Comparison of ENCODE assay signal across 15 cellular contexts in genomic region chr6:32439139-32439538, GRCh38. TPM values are rescaled to one million over a fixed set of nuclear protein-coding genes. Genes with fewer than 3 reads are reported as not detected.
DNase-seq lines count a peak whose midpoint lies in the region; ATAC-seq and TF ChIP-seq lines count a peak whose summit lies in the region.
"Had no signal": no experiment of that assay in that cellular context is flagged by ENCODE, and none has a peak within 500 bp of the region (broad histone marks: within the 10 kb centered on the region; RNA-seq: fewer than 3 reads in every experiment).

No MANE protein-coding gene starts in this region.

- H3K9ac ChIP-seq in mucosa of rectum (ENCODE audit: low read depth in 1 of 2, low read length in 2 of 2), result no peak overlapping the region

- no peak for TF ChIP-seq CTCF in activated B cell treated with CpG ODN at 0.5 μM for 24 hours (IDR thresholded peaks at IDR 0.05)

- H3K36me3 Mint-ChIP-seq in stimulated activated naive CD8-positive, alpha-beta T cell treated with anti-CD3 and anti-CD28 coated beads, Interleukin-15, Interleukin-2, amounts not matched to agents 100 ng/mL and 50 ng/mL, for 24 hours (ENCODE audit: low read depth), result peaks cover 12% of the 10 kb centered on the region
- H3K36me3 Mint-ChIP-seq in activated B cell treated with CpG ODN at 0.5 μM for 24 hours (ENCODE audit: low read depth), result peaks cover 49% of the 10 kb centered on the region

- in situ Hi-C loops in ACHN (cut with HindIII; ENCODE audit: low pct_ligation_motif_present, low pct_unique_long_range_greater_than_20kb, low sequenced_read_pairs), result no loop called here

- H3K36me3 ChIP-seq in mucosa of rectum (ENCODE audit: control insufficient read depth in 2 of 2, insufficient read depth in 2 of 2, low read length in 2 of 2), result no peaks in the 10 kb centered on the region
- H3K36me3 ChIP-seq: colonic mucosa had no signal

- intact Hi-C loops in activated B cell treated with CpG ODN at 0.5 μM for 24 hours (cut with micrococcal nuclease), result loop anchor here (1.0 to 10.0 kb wide), 4 partner anchors 148 to 536 kb away; partner anchors contain the start of gene HLA-DRB1

- H3K9me3 Mint-ChIP-seq in stimulated activated naive CD8-positive, alpha-beta T cell treated with anti-CD3 and anti-CD28 coated beads, Interleukin-15, Interleukin-2, amounts not matched to agents 100 ng/mL and 50 ng/mL, for 24 hours, result no peaks in the 10 kb centered on the region
- no peaks in the 10 kb centered on the region for H3K9me3 Mint-ChIP-seq in activated B cell treated with CpG ODN at 0.5 μM for 24 hours
- H3K9me3 Mint-ChIP-seq: activated T-cell treated with anti-CD3 and anti-CD28 coated beads, Interleukin-2, amount 50 U/mL, for 4 hours had no signal

- H3K27me3 Mint-ChIP-seq in stimulated activated naive CD8-positive, alpha-beta T cell treated with anti-CD3 and anti-CD28 coated beads, Interleukin-15, Interleukin-2, amounts not matched to agents 100 ng/mL and 50 ng/mL, for 24 hours, result peaks cover 22% of the 10 kb centered on the region
- no peaks in the 10 kb centered on the region for H3K27me3 Mint-ChIP-seq in activated B cell treated with CpG ODN at 0.5 μM for 24 hours

- peak overlapping the region; percentile 56 for H3K27ac Mint-ChIP-seq in stimulated activated naive CD8-positive, alpha-beta T cell treated with anti-CD3 and anti-CD28 coated beads, Interleukin-15, Interleukin-2, amounts not matched to agents 100 ng/mL and 50 ng/mL, for 24 hours
- peak overlapping the region; percentile 98 for H3K27ac Mint-ChIP-seq in activated B cell treated with CpG ODN at 0.5 μM for 24 hours
- H3K27ac Mint-ChIP-seq: activated CD4-positive, alpha-beta T cell treated with anti-CD3 and anti-CD28 coated beads for 36 hours had no signal

- peaks cover 23% of the 10 kb centered on the region for H3K4me1 Mint-ChIP-seq in stimulated activated naive CD8-positive, alpha-beta T cell treated with anti-CD3 and anti-CD28 coated beads, Interleukin-15, Interleukin-2, amounts not matched to agents 100 ng/mL and 50 ng/mL, for 24 hours (ENCODE audit: low read depth)
- peaks cover 76% of the 10 kb centered on the region for H3K4me1 Mint-ChIP-seq in activated B cell treated with CpG ODN at 0.5 μM for 24 hours

- H3K4me3 Mint-ChIP-seq in stimulated activated naive CD8-positive, alpha-beta T cell treated with anti-CD3 and anti-CD28 coated beads, Interleukin-15, Interleukin-2, amounts not matched to agents 100 ng/mL and 50 ng/mL, for 24 hours, result peak overlapping the region; percentile 81
- peak overlapping the region; percentile 96 for H3K4me3 Mint-ChIP-seq in activated B cell treated with CpG ODN at 0.5 μM for 24 hours

- H3K4me1 ChIP-seq in mucosa of rectum (ENCODE audit: control insufficient read depth in 2 of 2, insufficient read depth in 2 of 2, low read length in 2 of 2), result no peaks in the 10 kb centered on the region
- H3K4me1 ChIP-seq: colonic mucosa had no signal

- no peak for DNase-seq in stimulated activated naive CD8-positive, alpha-beta T cell treated with anti-CD3 and anti-CD28 coated beads, Interleukin-15, Interleukin-2, amounts not matched to agents 100 U/mL and 50 U/mL, for 24 hours
- DNase-seq in activated B cell treated with CpG ODN at 0.5 μM for 24 hours (no peak), HuH-7.5 (ENCODE audit: low spot score) (no peak), ACHN (no peak), NCI-H1105 (lab: John Stamatoyannopoulos, UW) (no peak)
- DNase-seq: activated T-cell treated with anti-CD3 and anti-CD28 coated beads, Interleukin-2, amount 50 U/mL, for 4 hours; stomach; T-helper 9 cell had no signal

- H3K27ac ChIP-seq in mucosa of rectum (ENCODE audit: low read depth in 2 of 2, low read length in 2 of 2), result peak overlapping the region; percentile 58 to 82
- H3K27ac ChIP-seq: RWPE1 had no signal

- ATAC-seq in stimulated activated naive CD8-positive, alpha-beta T cell treated with anti-CD3 and anti-CD28 coated beads, Interleukin-15, Interleukin-2, amounts not matched to agents 100 U/mL and 50 U/mL, for 24 hours, result no peak
- ATAC-seq in activated B cell treated with CpG ODN at 0.5 μM for 24 hours (ENCODE audit: low read depth) (peak; percentile 0), GM18519 (IDR thresholded peaks at IDR 0.05; ENCODE audit: low FRiP score, unreplicated experiment) (no peak)

- CTCF ChIA-PET in activated B cell treated with CpG ODN at 0.5 μM for 24 hours (lab: Charles Lee), result interaction anchor here (0.7 to 1.2 kb wide), 4 partner anchors 228 to 429 kb away, joined by 3 to 5 read pairs (median 3); no protein-coding TSS in a partner anchor

- peaks cover 0 to 3% of the 10 kb centered on the region in 2 donors for H3K27me3 ChIP-seq in mucosa of rectum (ENCODE audit: control insufficient read depth in 2 of 2, insufficient read depth in 2 of 2, low read length in 2 of 2)
- H3K27me3 ChIP-seq: colonic mucosa, stomach had no signal

- POLR2A ChIA-PET in activated B cell treated with CpG ODN at 0.5 μM for 24 hours (lab: Charles Lee), result interaction anchor here (0.5 to 12.3 kb wide), 36 partner anchors 8 to 905 kb away, joined by 3 to 161 read pairs (median 11); partner anchors contain the start of genes HLA-DQA1, HLA-DQB1, HLA-DRB1 and HLA-DRB5

- H3K9me3 ChIP-seq in mucosa of rectum (ENCODE audit: control insufficient read depth in 2 of 2, low read length in 2 of 2), result no peaks in the 10 kb centered on the region
- H3K9me3 ChIP-seq: colonic mucosa, stomach had no signal

- H3K4me3 ChIP-seq in mucosa of rectum (ENCODE audit: low read length in 2 of 2), result peak overlapping the region in 1 of 2 donors; percentile 75

RNA-seq across cellular contexts. Expression of gene HLA-DRA, which starts 0.5 kb away (rescaled TPM):
- total RNA-seq in activated B cell treated with CpG ODN at 0.5 μM for 24 hours, result 2,835 and 3,035 TPM in 2 replicates

RNA-seq across cellular contexts. Expression of gene BTNL2, which starts 32.2 kb away (rescaled TPM):
- not detected in 2 replicates for total RNA-seq in activated B cell treated with CpG ODN at 0.5 μM for 24 hours
- total RNA-seq: activated CD4-positive, alpha-beta T cell treated with anti-CD3 and anti-CD28 coated beads for 36 hours; activated T-cell treated with anti-CD3 and anti-CD28 coated beads, Interleukin-2, amount 50 U/mL, for 4 hours; colonic mucosa; M059J; stomach had no signal
